16 cellular contexts compared by ENCODE assay signal in the genomic region with DNA sequence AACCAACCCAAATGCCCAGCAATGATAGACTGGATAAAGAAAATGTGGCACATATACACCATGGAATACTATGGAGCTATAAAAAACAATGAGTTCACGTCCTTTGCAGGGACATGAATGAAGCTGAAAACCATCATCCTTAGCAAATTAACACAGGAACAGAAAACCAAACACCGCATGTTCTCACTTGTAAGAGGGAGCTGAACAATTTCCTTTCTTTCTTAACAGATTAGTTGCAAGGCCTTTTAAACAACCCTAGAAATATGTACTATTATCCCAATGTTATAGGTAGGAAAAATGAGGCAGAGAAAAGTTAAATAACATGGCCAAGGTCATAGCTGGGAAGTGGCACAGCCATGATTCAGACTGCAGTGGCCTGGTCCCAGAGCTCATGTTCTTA. TPM values are rescaled to one million over a fixed set of nuclear protein-coding genes. Genes with fewer than 3 reads are reported as not detected.
DNase-seq lines count a peak whose midpoint lies in the region; ATAC-seq, FAIRE-seq and TF ChIP-seq lines count a peak whose summit lies in the region.
"Had no signal": no experiment of that assay in that cellular context is flagged by ENCODE, and none has a peak within 500 bp of the region (broad histone marks: within the 10 kb centered on the region; RNA-seq: fewer than 3 reads in every experiment).

No MANE protein-coding gene starts in this region.

- H3K9me2 ChIP-seq in SK-N-SH: no peaks in the 10 kb centered on the region

- H3K36me3 Mint-ChIP-seq in nephron progenitor cell (ENCODE audit: low read depth): no peaks in the 10 kb centered on the region
- H3K36me3 Mint-ChIP-seq: CD4-positive, CD25-positive, alpha-beta regulatory T cell had no signal

- BruUV-seq in endothelial cell of umbilical vein (replicated peaks; lab: Mats Ljungman, UMichigan): no TSS peak

- H3K9me3 ChIP-seq in SK-N-SH: no peaks in the 10 kb centered on the region
- no peaks in the 10 kb centered on the region for H3K9me3 ChIP-seq in RWPE2 (ENCODE audit: severe bottlenecking)
- no peaks in the 10 kb centered on the region for H3K9me3 ChIP-seq in endothelial cell of umbilical vein (replicated peaks; ENCODE audit: control insufficient read depth, insufficient read depth, low read length)
- no peaks in the 10 kb centered on the region for H3K9me3 ChIP-seq in HAP-1
- H3K9me3 ChIP-seq in left lung: no peaks in the 10 kb centered on the region

- H3K9me3 Mint-ChIP-seq in nephron progenitor cell: no peaks in the 10 kb centered on the region
- H3K9me3 Mint-ChIP-seq: GM23338 had no signal

- TF ChIP-seq CTCF in SK-N-SH (IDR thresholded peaks at IDR 0.05) (no peak), RWPE2 (IDR thresholded peaks at IDR 0.05; ENCODE audit: poor library complexity, severe bottlenecking) (no peak), endothelial cell of umbilical vein (IDR thresholded peaks at IDR 0.05; ENCODE audit: extremely low read depth in 1 of 2, insufficient read depth in 1 of 2, low read depth in 1 of 2, low read length in 2 of 2) (no peak), nephron progenitor cell (IDR thresholded peaks at IDR 0.05) (no peak), left lung (IDR thresholded peaks at IDR 0.05) (no peak)

- H3K36me3 ChIP-seq in SK-N-SH (replicated peaks in 1 of 2; ENCODE audit: control insufficient read depth in 1 of 2, insufficient read depth in 2 of 2, low read length in 1 of 2) (no peaks in the 10 kb centered on the region), RWPE2 (ENCODE audit: low read depth) (no peaks in the 10 kb centered on the region), endothelial cell of umbilical vein (ENCODE audit: control insufficient read depth in 2 of 2, extremely low read depth in 1 of 2, insufficient read depth in 2 of 2, low read length in 2 of 2) (no peaks in the 10 kb centered on the region), HAP-1 (replicated peaks) (no peaks in the 10 kb centered on the region), left lung (no peaks in the 10 kb centered on the region)
- H3K36me3 ChIP-seq: BLaER1 treated with 17β-estradiol and CSF1 and Interleukin-3, amounts not matched to agents 10 nM and 100 nM had no signal

- peak overlapping the region in 1 of 2 experiments; percentile 90; a peak in 1 of 4 replicates for H3K27ac ChIP-seq in SK-N-SH (ENCODE audit: low read depth in 2 of 2, low read length in 1 of 2)
- peak overlapping the region; percentile 85 for H3K27ac ChIP-seq in RWPE2 (ENCODE audit: poor library complexity, severe bottlenecking)
- H3K27ac ChIP-seq in endothelial cell of umbilical vein (ENCODE audit: insufficient read depth, low read depth, low read length): no peak overlapping the region
- H3K27ac ChIP-seq in left lung: no peak overlapping the region
- H3K27ac ChIP-seq: 22Rv1; BLaER1 treated with 17β-estradiol and CSF1 and Interleukin-3, amounts not matched to agents 10 nM and 100 nM had no signal

- no peak overlapping the region for H3K9ac ChIP-seq in SK-N-SH
- no peak overlapping the region for H3K9ac ChIP-seq in endothelial cell of umbilical vein (replicated peaks; ENCODE audit: extremely low read depth, insufficient read depth, low read length)
- H3K9ac ChIP-seq: BLaER1 treated with 17β-estradiol and CSF1 and Interleukin-3, amounts not matched to agents 10 nM and 100 nM had no signal

- POLR2A ChIA-PET in SK-N-SH (lab: Yijun Ruan, JAX) (no interaction called here), endothelial cell of umbilical vein (lab: Charles Lee) (no interaction called here)

- H3K4me1 Mint-ChIP-seq in nephron progenitor cell: no peaks in the 10 kb centered on the region

- ATAC-seq in SK-N-SH treated with all-trans-retinoic acid at 6 μM for 48 hours (no peak), RWPE2 (ENCODE audit: low read depth) (no peak), left lung (no peak)
- ATAC-seq: GM23338, HepG2 had no signal

- no peak overlapping the region for H3K4me3 Mint-ChIP-seq in nephron progenitor cell
- H3K4me3 Mint-ChIP-seq: CD4-positive, CD25-positive, alpha-beta regulatory T cell; GM23338 had no signal

- FAIRE-seq in endothelial cell of umbilical vein (lab: Jason Lieb, UNC): no peak
- FAIRE-seq: GM18507, HepG2 had no signal

- DNase-seq in SK-N-SH: no peak
- DNase-seq in RWPE2 (ENCODE audit: low spot score): no peak
- DNase-seq in endothelial cell of umbilical vein (ENCODE audit: low read depth, low spot score): no peak
- no peak for DNase-seq in nephron progenitor cell
- no peak for DNase-seq in germinal center (ENCODE audit: low spot score)
- no peak for DNase-seq in HAP-1 (ENCODE audit: low spot score in 2 of 2)
- no peak for DNase-seq in left lung
- DNase-seq: CD4-positive, CD25-positive, alpha-beta regulatory T cell; DMS53; H7 had no signal

- peaks cover 45% of the 10 kb centered on the region for H3F3A ChIP-seq in SK-N-SH (replicated peaks; ENCODE audit: insufficient read depth)

- H2AFZ ChIP-seq in SK-N-SH (ENCODE audit: low read depth) (no peak overlapping the region), endothelial cell of umbilical vein (ENCODE audit: low read depth, low read length) (peak overlapping the region; percentile 62)
- H2AFZ ChIP-seq: GM23338 had no signal

- no peak overlapping the region for H3K4me3 ChIP-seq in SK-N-SH (ENCODE audit: low read depth in 2 of 2, low read length in 1 of 2)
- H3K4me3 ChIP-seq in RWPE2 (ENCODE audit: severe bottlenecking): no peak overlapping the region
- no peak overlapping the region for H3K4me3 ChIP-seq in endothelial cell of umbilical vein (replicated peaks in 1 of 3; ENCODE audit: insufficient read depth in 1 of 3, low read depth in 1 of 3, low read length in 3 of 3)
- H3K4me3 ChIP-seq in HAP-1: no peak overlapping the region
- H3K4me3 ChIP-seq in left lung: no peak overlapping the region
- H3K4me3 ChIP-seq: BLaER1 treated with 17β-estradiol and CSF1 and Interleukin-3, amounts not matched to agents 10 nM and 100 nM; GM23338 had no signal

- no peak for TF ChIP-seq RAD21 in SK-N-SH (IDR thresholded peaks at IDR 0.05; ENCODE audit: low read length)

- TF ChIP-seq POLR2A in endothelial cell of umbilical vein (IDR thresholded peaks at IDR 0.05; ENCODE audit: low read depth, low read length): no peak

- H3K4me1 ChIP-seq in SK-N-SH (ENCODE audit: control insufficient read depth in 1 of 2, insufficient read depth in 2 of 2, low read depth in 1 of 2, low read length in 1 of 2): peaks cover 0 to 17% of the 10 kb centered on the region in 2 experiments; a peak in 2 of 4 replicates
- H3K4me1 ChIP-seq in RWPE2 (ENCODE audit: insufficient read depth, poor library complexity, severe bottlenecking): peaks cover 35% of the 10 kb centered on the region
- peaks cover 21% of the 10 kb centered on the region for H3K4me1 ChIP-seq in endothelial cell of umbilical vein (ENCODE audit: control insufficient read depth, extremely low read depth, insufficient read depth, low read length)
- H3K4me1 ChIP-seq in HAP-1: peaks cover 16% of the 10 kb centered on the region
- H3K4me1 ChIP-seq in left lung: no peaks in the 10 kb centered on the region
- H3K4me1 ChIP-seq: BLaER1 treated with 17β-estradiol and CSF1 and Interleukin-3, amounts not matched to agents 10 nM and 100 nM had no signal

- H3K27me3 ChIP-seq in SK-N-SH (ENCODE audit: insufficient read depth) (no peaks in the 10 kb centered on the region), RWPE2 (ENCODE audit: insufficient read depth, poor library complexity, severe bottlenecking) (no peaks in the 10 kb centered on the region), endothelial cell of umbilical vein (ENCODE audit: control insufficient read depth in 2 of 2, insufficient read depth in 2 of 2, low read length in 2 of 2) (no peaks in the 10 kb centered on the region), HAP-1 (ENCODE audit: low read depth) (no peaks in the 10 kb centered on the region), left lung (no peaks in the 10 kb centered on the region)
- H3K27me3 ChIP-seq: BLaER1 treated with 17β-estradiol and CSF1 and Interleukin-3, amounts not matched to agents 10 nM and 100 nM had no signal

- no peaks in the 10 kb centered on the region for H4K20me1 ChIP-seq in SK-N-SH (ENCODE audit: insufficient read depth)
- H4K20me1 ChIP-seq in endothelial cell of umbilical vein (replicated peaks; ENCODE audit: control insufficient read depth, extremely low read depth, insufficient read depth, low read length): no peaks in the 10 kb centered on the region
- H4K20me1 ChIP-seq: BLaER1 treated with 17β-estradiol and CSF1 and Interleukin-3, amounts not matched to agents 10 nM and 100 nM had no signal

- in situ Hi-C loops in HAP-1 (cut with MboI; ENCODE audit: low sequenced_read_pairs): no loop called here

- dilution Hi-C loops in endothelial cell of umbilical vein (cut with MboI; ENCODE audit: extremely low pct_ligation_motif_present, low sequenced_read_pairs): no loop called here

- CTCF ChIA-PET in SK-N-SH (lab: Yijun Ruan, JAX) (interaction anchor here (1.2 to 2.3 kb wide), 2 partner anchors 17 to 334 kb away, joined by 3 to 7 read pairs; no protein-coding TSS in a partner anchor), endothelial cell of umbilical vein (lab: Charles Lee) (interaction anchor here (1.2 to 2.6 kb wide), 4 partner anchors 12 to 334 kb away, joined by 3 to 8 read pairs (median 4); no protein-coding TSS in a partner anchor)

- no peak for TF ChIP-seq EP300 in SK-N-SH (IDR thresholded peaks at IDR 0.05; ENCODE audit: borderline replicate concordance in 1 of 2, low read depth in 1 of 2, low read length in 1 of 2)

- no peaks in the 10 kb centered on the region for H3K9me1 ChIP-seq in endothelial cell of umbilical vein (replicated peaks; ENCODE audit: control insufficient read depth, extremely low read depth, insufficient read depth, low read length)

- H3K27me3 Mint-ChIP-seq in nephron progenitor cell (ENCODE audit: low read depth, poor library complexity): peaks cover 9% of the 10 kb centered on the region

- H3K4me2 ChIP-seq in SK-N-SH: peak overlapping the region; percentile 54; the same call in 1 of the 2 replicates
- H3K4me2 ChIP-seq in endothelial cell of umbilical vein (ENCODE audit: insufficient read depth, low read length): no peak overlapping the region
- H3K4me2 ChIP-seq: BLaER1 treated with 17β-estradiol and CSF1 and Interleukin-3, amounts not matched to agents 10 nM and 100 nM; GM23338 had no signal

- H3K79me2 ChIP-seq in SK-N-SH (ENCODE audit: insufficient read depth) (no peaks in the 10 kb centered on the region), endothelial cell of umbilical vein (ENCODE audit: control insufficient read depth, insufficient read depth, low read length) (no peaks in the 10 kb centered on the region)

- H3K27ac Mint-ChIP-seq in nephron progenitor cell: peak overlapping the region; percentile 10
- H3K27ac Mint-ChIP-seq: GM23338 had no signal

- 92% methylated on average over 2 of the region's 2 CpGs for WGBS in SK-N-SH (ENCODE audit: low lambda C conversion rate)

- intact Hi-C loops in endothelial cell of umbilical vein (cut with micrococcal nuclease) (no loop called here), left lung (cut with DNase I) (no loop called here)

RNA-seq across cellular contexts. Expression of gene OCIAD2, which starts 5.8 kb away (rescaled TPM):
- polyA plus RNA-seq in SK-N-SH (2012; rRNA removed): 235 and 387 TPM in 2 replicates
- polyA plus RNA-seq in SK-N-SH (2012; cell fraction: cytosol; rRNA removed): 362 and 414 TPM in 2 replicates
- 83.6 and 110 TPM in 2 replicates for polyA plus RNA-seq in SK-N-SH (2012; cell fraction: nucleus; rRNA removed)
- 99.0 and 123 TPM in 2 replicates for total RNA-seq in endothelial cell of umbilical vein
- 119 and 136 TPM in 2 replicates for polyA plus RNA-seq in endothelial cell of umbilical vein
- 181 and 189 TPM in 2 replicates for polyA plus RNA-seq in endothelial cell of umbilical vein (2011; cell fraction: cytosol; rRNA removed)
- polyA plus RNA-seq in endothelial cell of umbilical vein (2011; cell fraction: nucleus; rRNA removed): 56.0 and 76.0 TPM in 2 replicates
- polyA plus RNA-seq in endothelial cell of umbilical vein (2012): 118 and 161 TPM in 2 replicates
- polyA minus RNA-seq in endothelial cell of umbilical vein: 97.1 and 100 TPM in 2 replicates
- 8.6 TPM for polyA minus RNA-seq in endothelial cell of umbilical vein (2011; cell fraction: cytosol; rRNA and poly(A)+ RNA removed)
- polyA minus RNA-seq in endothelial cell of umbilical vein (2011; cell fraction: nucleus; rRNA and poly(A)+ RNA removed): 12.2 and 36.5 TPM in 2 replicates
- total RNA-seq in left lung: 10 to 100 TPM; 37.2 to 82.2 TPM
- total RNA-seq: HepG2 had no signal
- polyA plus RNA-seq: HepG2 had no signal
